Comparison of ENCODE assay signal across 21 cellular contexts in genomic region chr7:44154703-44155102, GRCh38. TPM values are rescaled to one million over a fixed set of nuclear protein-coding genes. Genes with fewer than 3 reads are reported as not detected.
DNase-seq lines count a peak whose midpoint lies in the region; ATAC-seq and TF ChIP-seq lines count a peak whose summit lies in the region.
"Had no signal": no experiment of that assay in that cellular context is flagged by ENCODE, and none has a peak within 500 bp of the region (broad histone marks: within the 10 kb centered on the region; RNA-seq: fewer than 3 reads in every experiment).

No MANE protein-coding gene starts in this region.

- H3K36me3 Mint-ChIP-seq in endodermal cell (ENCODE audit: low read depth) (no peaks in the 10 kb centered on the region), Caco-2 (ENCODE audit: insufficient read depth, unreplicated experiment) (no peaks in the 10 kb centered on the region)
- H3K36me3 Mint-ChIP-seq: CD8-positive, alpha-beta T cell had no signal

- intact Hi-C loops in PC-3 (cut with micrococcal nuclease): no loop called here
- intact Hi-C loops in sigmoid colon (cut with DNase I): no loop called here
- intact Hi-C loops in Caco-2 (cut with micrococcal nuclease; ENCODE audit: unreplicated experiment): no loop called here

- no peaks in the 10 kb centered on the region for H3F3A ChIP-seq in PC-3 (ENCODE audit: low read length, unreplicated experiment)

- H3K27me3 ChIP-seq in PC-3 (ENCODE audit: low read length) (no peaks in the 10 kb centered on the region), endodermal cell (ENCODE audit: control insufficient read depth, insufficient read depth, low read length, poor library complexity, severe bottlenecking) (no peaks in the 10 kb centered on the region), sigmoid colon (no peaks in the 10 kb centered on the region), Caco-2 (replicated peaks; ENCODE audit: control insufficient read depth, insufficient read depth, low read length) (no peaks in the 10 kb centered on the region)
- H3K27me3 ChIP-seq: BLaER1 had no signal

- H3K4me1 ChIP-seq in PC-3 (ENCODE audit: insufficient read depth, low read length) (no peaks in the 10 kb centered on the region), endodermal cell (ENCODE audit: control insufficient read depth, insufficient read depth, low read length) (no peaks in the 10 kb centered on the region), sigmoid colon (no peaks in the 10 kb centered on the region), Caco-2 (no peaks in the 10 kb centered on the region)
- H3K4me1 ChIP-seq: BLaER1 had no signal

- no peaks in the 10 kb centered on the region for H4K20me1 ChIP-seq in PC-3 (ENCODE audit: low read length)
- H4K20me1 ChIP-seq: BLaER1 had no signal

- H3K36me3 ChIP-seq in PC-3 (ENCODE audit: low read depth, low read length): no peaks in the 10 kb centered on the region
- no peaks in the 10 kb centered on the region for H3K36me3 ChIP-seq in endodermal cell (ENCODE audit: control insufficient read depth, insufficient read depth, low read length)
- no peaks in the 10 kb centered on the region for H3K36me3 ChIP-seq in sigmoid colon
- no peaks in the 10 kb centered on the region for H3K36me3 ChIP-seq in Caco-2 (ENCODE audit: control insufficient read depth, insufficient read depth, low read length)
- H3K36me3 ChIP-seq: BLaER1 had no signal

- H3K27me3 Mint-ChIP-seq in endodermal cell (ENCODE audit: insufficient read depth) (no peaks in the 10 kb centered on the region), Caco-2 (ENCODE audit: insufficient read depth, unreplicated experiment) (no peaks in the 10 kb centered on the region)

- no peaks in the 10 kb centered on the region for H3K9me2 ChIP-seq in PC-3 (replicated peaks; ENCODE audit: low read length)

- 96 to 97% methylated on average over 3 of the region's 3 CpGs for WGBS in endodermal cell (ENCODE audit: insufficient coverage in 1 of 2, insufficient read length in 1 of 2), 2 experiments
- WGBS in sigmoid colon, 2 donors: 66 to 82% methylated on average over 3 of the region's 3 CpGs

- no peak for TF ChIP-seq CTCF in PC-3 (conservative IDR thresholded peaks at IDR 0.05; ENCODE audit: low read depth, low read length)
- no peak for TF ChIP-seq CTCF in endodermal cell (conservative IDR thresholded peaks at IDR 0.05)
- TF ChIP-seq CTCF in sigmoid colon (IDR thresholded peaks at IDR 0.05): no peak
- no peak for TF ChIP-seq CTCF in Caco-2 (IDR thresholded peaks at IDR 0.05; ENCODE audit: insufficient read depth in 1 of 2, low read depth in 1 of 2, low read length in 1 of 2, severe bottlenecking in 1 of 2, unreplicated experiment in 1 of 2)

- H3K79me2 ChIP-seq in PC-3 (ENCODE audit: low read length): no peaks in the 10 kb centered on the region

- H3K27ac Mint-ChIP-seq in endodermal cell (no peak overlapping the region), Caco-2 (ENCODE audit: unreplicated experiment) (no peak overlapping the region)
- H3K27ac Mint-ChIP-seq: CD8-positive, alpha-beta T cell had no signal

- H3K4me3 Mint-ChIP-seq in endodermal cell: no peak overlapping the region
- no peak overlapping the region for H3K4me3 Mint-ChIP-seq in Caco-2 (ENCODE audit: unreplicated experiment)
- H3K4me3 Mint-ChIP-seq: CD8-positive, alpha-beta T cell had no signal

- no peaks in the 10 kb centered on the region for H3K9me3 ChIP-seq in PC-3 (ENCODE audit: low read length)
- H3K9me3 ChIP-seq in endodermal cell (ENCODE audit: control insufficient read depth, low read length): no peaks in the 10 kb centered on the region
- H3K9me3 ChIP-seq in sigmoid colon: no peaks in the 10 kb centered on the region
- no peaks in the 10 kb centered on the region for H3K9me3 ChIP-seq in Caco-2
- H3K9me3 ChIP-seq: BLaER1 had no signal

- no peak overlapping the region for H2AFZ ChIP-seq in PC-3 (ENCODE audit: low read length)

- peak; percentile 39; the same call in 1 of the 2 replicates for ATAC-seq in PC-3
- no peak for ATAC-seq in HG02642 (IDR thresholded peaks at IDR 0.05; ENCODE audit: poor library complexity, unreplicated experiment)
- ATAC-seq: CD8-positive, alpha-beta T cell had no signal

- POLR2A ChIA-PET in PC-3 (lab: Charles Lee; ENCODE audit: unreplicated experiment) (interaction anchor here (0.7 kb wide), 1 partner anchor 76 kb away, joined by 4 read pairs; no protein-coding TSS in a partner anchor), Caco-2 (lab: Charles Lee) (no interaction called here)

- no peak overlapping the region for H3K9ac ChIP-seq in PC-3 (ENCODE audit: low read length)
- no peak overlapping the region for H3K9ac ChIP-seq in endodermal cell (ENCODE audit: extremely low read depth, low read length, poor library complexity, severe bottlenecking)
- H3K9ac ChIP-seq: BLaER1 had no signal

- H3K9me3 Mint-ChIP-seq in endodermal cell: no peaks in the 10 kb centered on the region
- H3K9me3 Mint-ChIP-seq in Caco-2 (ENCODE audit: unreplicated experiment): no peaks in the 10 kb centered on the region
- H3K9me3 Mint-ChIP-seq: CD8-positive, alpha-beta T cell had no signal

- peak; percentile 44 for DNase-seq in DMS 273 (lab: John Stamatoyannopoulos, UW; ENCODE audit: unreplicated experiment)
- no peak for DNase-seq in DMS 273 treated with DMSO at 0.1 percent for 48 hours (lab: John Stamatoyannopoulos, UW)
- peak; percentile 26 for DNase-seq in PC-3
- peak; percentile 14 for DNase-seq in endodermal cell
- DNase-seq in sigmoid colon: peak; percentile 18
- DNase-seq in NCI-H2081 (lab: John Stamatoyannopoulos, UW): no peak
- DNase-seq in Caco-2: no peak
- DNase-seq: CD8-positive, alpha-beta T cell; DND-41; GOT3; NCI-H1930; NCI-H2171; NCI-H446; NK-92 treated with Interleukin-12 subunit alpha and Interleukin-12 subunit beta, amount 100 ng/mL, for 24 hours; OCI-M1 had no signal

- no TSS peak for BruUV-seq in PC-3 (replicated peaks; lab: Mats Ljungman, UMichigan)
- no TSS peak for BruUV-seq in Caco-2 (replicated peaks; lab: Mats Ljungman, UMichigan)

- H3K4me1 Mint-ChIP-seq in endodermal cell: no peaks in the 10 kb centered on the region
- H3K4me1 Mint-ChIP-seq in Caco-2 (ENCODE audit: low read depth, unreplicated experiment): peaks cover 6% of the 10 kb centered on the region

- H3K4me3 ChIP-seq in PC-3 (ENCODE audit: low read length): no peak overlapping the region
- H3K4me3 ChIP-seq in endodermal cell (ENCODE audit: low read length): no peak overlapping the region
- no peak overlapping the region for H3K4me3 ChIP-seq in sigmoid colon
- H3K4me3 ChIP-seq in Caco-2 (ENCODE audit: low read depth, low read length): no peak overlapping the region
- H3K4me3 ChIP-seq: BLaER1 had no signal

- CTCF ChIA-PET in PC-3 (lab: Charles Lee) (no interaction called here), Caco-2 (lab: Charles Lee) (interaction anchor here (1.1 to 1.2 kb wide), 2 partner anchors 23 to 42 kb away, joined by 3 read pairs; no protein-coding TSS in a partner anchor)

- no peak for TF ChIP-seq POLR2A in sigmoid colon (IDR thresholded peaks at IDR 0.05)

- no peak for TF ChIP-seq EP300 in sigmoid colon (IDR thresholded peaks at IDR 0.05)

- H3K27ac ChIP-seq in PC-3 (ENCODE audit: low read length) (no peak overlapping the region), endodermal cell (ENCODE audit: low read depth, low read length) (no peak overlapping the region), sigmoid colon (no peak overlapping the region)
- H3K27ac ChIP-seq: 22Rv1, BLaER1, RWPE1 had no signal

- no peak overlapping the region for H3K4me2 ChIP-seq in PC-3 (ENCODE audit: low read length)
- H3K4me2 ChIP-seq: BLaER1 had no signal

RNA-seq across cellular contexts. Expression of gene MYL7, which starts 13.6 kb away (rescaled TPM):
- total RNA-seq in PC-3 (2014; rRNA removed) (not detected in 2 replicates), endodermal cell (100 to 1,000 TPM; 115 to 120 TPM), sigmoid colon (not detected), Caco-2 (2022) (16.2 and 22.4 TPM in 2 replicates)
- polyA plus RNA-seq in endodermal cell (2013, experiment 1 of 2): 102 TPM
- polyA plus RNA-seq in endodermal cell (2013, experiment 2 of 2): 140 TPM
- 1 to 10 TPM in 1 of 3 donors, under 1 TPM in 1, not detected in 1; 0.39 to 7.2 TPM for polyA plus RNA-seq in sigmoid colon
- total RNA-seq: CD8-positive, alpha-beta T cell; HT-29; LHCN-M2 had no signal

RNA-seq across cellular contexts. Expression of gene POLD2, which starts 31.4 kb away (rescaled TPM):
- total RNA-seq in PC-3 (2014; rRNA removed) (224 and 225 TPM in 2 replicates), endodermal cell (100 to 1,000 TPM; 127 to 141 TPM), sigmoid colon (10 to 100 TPM; 20.3 to 40.5 (median 29.5) TPM), Caco-2 (2022) (130 and 140 TPM in 2 replicates)
- polyA plus RNA-seq in endodermal cell (2013, experiment 1 of 2): 118 TPM
- polyA plus RNA-seq in endodermal cell (2013, experiment 2 of 2): 108 TPM
- 10 to 100 TPM; 31.9 to 91.2 (median 39.0) TPM for polyA plus RNA-seq in sigmoid colon

RNA-seq across cellular contexts. Expression of gene GCK, which starts 34.5 kb away (rescaled TPM):
- total RNA-seq in PC-3 (2014; rRNA removed) (not detected in 2 replicates), endodermal cell (under 1 TPM; 0.29 to 0.48 TPM), sigmoid colon (1 to 10 TPM in 2 of 4 donors, under 1 TPM in 1, not detected in 1; 0.27 to 1.8 (median 1.4) TPM), Caco-2 (2022) (not detected in 2 replicates)
- 5.4 TPM for polyA plus RNA-seq in endodermal cell (2013, experiment 1 of 2)
- 5.5 TPM for polyA plus RNA-seq in endodermal cell (2013, experiment 2 of 2)
- under 1 TPM in 2 of 3 donors, not detected in 1; 0.32 to 0.60 TPM for polyA plus RNA-seq in sigmoid colon
- total RNA-seq: HT-29, LHCN-M2 had no signal

RNA-seq across cellular contexts. Expression of gene YKT6, which starts 46.1 kb away (rescaled TPM):
- 133 and 147 TPM in 2 replicates for total RNA-seq in PC-3 (2014; rRNA removed)
- 100 to 1,000 TPM in 1 of 2 donors, 10 to 100 TPM in 1; 96.2 to 101 TPM for total RNA-seq in endodermal cell
- 93.6 TPM for polyA plus RNA-seq in endodermal cell (2013, experiment 1 of 2)
- polyA plus RNA-seq in endodermal cell (2013, experiment 2 of 2): 85.7 TPM
- 10 to 100 TPM; 39.2 to 50.1 (median 44.5) TPM for total RNA-seq in sigmoid colon
- 10 to 100 TPM; 63.1 to 95.5 (median 73.3) TPM for polyA plus RNA-seq in sigmoid colon
- total RNA-seq in Caco-2 (2022): 117 and 123 TPM in 2 replicates

RNA-seq across cellular contexts. Expression of gene AEBP1, which starts 50.6 kb away (rescaled TPM):
- total RNA-seq in PC-3 (2014; rRNA removed) (not detected in 2 replicates), endodermal cell (10 to 100 TPM; 55.2 to 65.8 TPM), sigmoid colon (100 to 1,000 TPM in 2 of 4 donors, 10 to 100 TPM in 2; 74.6 to 182 (median 128) TPM), Caco-2 (2022) (0.54 TPM in 1 of 2 replicates, not detected in the other)
- polyA plus RNA-seq in endodermal cell (2013, experiment 1 of 2): 52.9 TPM
- polyA plus RNA-seq in endodermal cell (2013, experiment 2 of 2): 51.0 TPM
- polyA plus RNA-seq in sigmoid colon: 10 to 100 TPM in 2 of 3 donors, 1 to 10 TPM in 1; 2.5 to 37.7 (median 12.0) TPM
- total RNA-seq: HT-29, LHCN-M2 had no signal

Comparison
In these comparisons a context has a peak if more than half of its experiments do, and no peak if none do; other contexts are left out.
1. DNase-seq: peak in DMS 273 (single experiment), PC-3 (single experiment), endodermal cell (single experiment) and sigmoid colon (single experiment); none in DMS 273 treated with DMSO at 0.1 percent for 48 hours (single experiment), NCI-H2081 (0 of 2) and Caco-2 (0 of 2).
2. RNA of gene MYL7, which starts 13.6 kb away (total RNA-seq): 115 to 120 TPM in endodermal cell and 16.2 to 22.4 TPM in Caco-2; not detected in PC-3 and not detected in sigmoid colon; every median in the first group is over 10 times any median in the second.